In genomic region chr4:152161676-152162330, GRCh38 we compare ENCODE assay signal across 20 cellular contexts.
DNase-seq lines count a peak whose midpoint lies in the region; ATAC-seq, FAIRE-seq and TF ChIP-seq lines count a peak whose summit lies in the region.
"Had no signal": no experiment of that assay in that cellular context is flagged by ENCODE, and none has a peak within 500 bp of the region (broad histone marks: within the 10 kb centered on the region; RNA-seq: fewer than 3 reads in every experiment).

No MANE protein-coding gene starts in this region.

- H3K9ac ChIP-seq in GM23248 (peak overlapping the region; percentile 34), keratinocyte (ENCODE audit: control insufficient read depth, extremely low read depth, insufficient read depth, low read length) (no peak overlapping the region)

- H3K79me2 ChIP-seq in GM23248 (ENCODE audit: insufficient read depth) (no peaks in the 10 kb centered on the region), keratinocyte (ENCODE audit: control insufficient read depth, insufficient read depth, low read length) (no peaks in the 10 kb centered on the region)

- DNase-seq in AG08395 (ENCODE audit: low spot score), result peak; percentile 19
- peak; percentile 80 for DNase-seq in GM23248
- DNase-seq in bronchial epithelial cell (ENCODE audit: low read depth), result peak; percentile 46
- DNase-seq in keratinocyte (ENCODE audit: low read depth, low spot score), result no peak
- DNase-seq in NCI-H1436 (lab: John Stamatoyannopoulos, UW), result no peak
- no peak for DNase-seq in T1000 (lab: John Stamatoyannopoulos, UW)
- DNase-seq in kidney glomerular epithelial cell (lab: John Stamatoyannopoulos, UW), result no peak
- DNase-seq in psoas muscle, result no peak
- DNase-seq: activated CD8-positive, alpha-beta memory T cell treated with anti-CD3 and anti-CD28 coated beads for 24 hours; effector memory CD4-positive, alpha-beta T cell; EL; IMR-90; NCI-H187; NCI-H510A; occipital lobe; right lobe of liver; trophoblast cell had no signal

- H3F3A ChIP-seq in GM23248 (ENCODE audit: insufficient read depth), result peaks cover 20% of the 10 kb centered on the region

- in situ Hi-C loops in GM23248 (cut with MboI), result no loop called here

- H3K36me3 ChIP-seq in GM23248 (ENCODE audit: low read depth) (no peaks in the 10 kb centered on the region), bronchial epithelial cell (ENCODE audit: control insufficient read depth, insufficient read depth, low read length) (no peaks in the 10 kb centered on the region), keratinocyte (ENCODE audit: control insufficient read depth in 2 of 2, extremely low read depth in 1 of 2, insufficient read depth in 2 of 2, low read length in 2 of 2) (no peaks in the 10 kb centered on the region), psoas muscle (ENCODE audit: insufficient read depth in 1 of 2, low read depth in 1 of 2) (no peaks in the 10 kb centered on the region)
- H3K36me3 ChIP-seq: right lobe of liver had no signal

- no peaks in the 10 kb centered on the region for H3K9me3 ChIP-seq in GM23248 (ENCODE audit: low read depth)
- H3K9me3 ChIP-seq in keratinocyte (ENCODE audit: control insufficient read depth, low read depth, low read length), result no peaks in the 10 kb centered on the region
- no peaks in the 10 kb centered on the region for H3K9me3 ChIP-seq in psoas muscle
- H3K9me3 ChIP-seq: right lobe of liver had no signal

- no peaks in the 10 kb centered on the region for H3K9me2 ChIP-seq in GM23248 (ENCODE audit: insufficient read depth)

- FAIRE-seq in bronchial epithelial cell (lab: Jason Lieb, UNC) (no peak), keratinocyte (lab: Jason Lieb, UNC) (peak; percentile 78)
- FAIRE-seq: GM19239 had no signal

- no peaks in the 10 kb centered on the region for H4K20me1 ChIP-seq in GM23248 (ENCODE audit: insufficient read depth)
- no peaks in the 10 kb centered on the region for H4K20me1 ChIP-seq in keratinocyte (ENCODE audit: control insufficient read depth, extremely low read depth, insufficient read depth, low read length)

- H3K4me3 ChIP-seq in GM23248, result peak overlapping the region; percentile 41
- no peak overlapping the region for H3K4me3 ChIP-seq in bronchial epithelial cell (ENCODE audit: low read depth, low read length)
- no peak overlapping the region for H3K4me3 ChIP-seq in keratinocyte (ENCODE audit: control insufficient read depth in 2 of 3, extremely low read depth in 1 of 3, insufficient read depth in 2 of 3, low read depth in 1 of 3, low read length in 3 of 3)
- no peak overlapping the region for H3K4me3 ChIP-seq in psoas muscle
- H3K4me3 ChIP-seq: right lobe of liver had no signal

- H3K4me1 ChIP-seq in GM23248 (ENCODE audit: insufficient read depth) (peaks cover 18% of the 10 kb centered on the region), keratinocyte (ENCODE audit: control insufficient read depth, extremely low read depth, insufficient read depth, low read length) (no peaks in the 10 kb centered on the region), psoas muscle (no peaks in the 10 kb centered on the region)
- H3K4me1 ChIP-seq: right lobe of liver had no signal

- no peaks in the 10 kb centered on the region for H3K9me1 ChIP-seq in keratinocyte (ENCODE audit: control insufficient read depth, extremely low read depth, insufficient read depth, low read length)

- H2AFZ ChIP-seq in GM23248 (no peak overlapping the region), keratinocyte (ENCODE audit: control insufficient read depth, low read length) (no peak overlapping the region)

- H3K4me2 ChIP-seq in GM23248 (ENCODE audit: unreplicated experiment) (peak overlapping the region; percentile 74), keratinocyte (ENCODE audit: control insufficient read depth, extremely low read depth, insufficient read depth, low read depth, low read length) (no peak overlapping the region)

- ATAC-seq in psoas muscle, result no peak
- ATAC-seq: activated CD4-positive, CD25-positive, alpha-beta regulatory T cell treated with anti-CD3 and anti-CD28 coated beads, Interleukin-2, amount 50 U/mL, for 24 hours; activated T-helper 17 cell treated with anti-CD3 and anti-CD28 coated beads, Interleukin-2, amount 50 U/mL, for 72 hours had no signal

- H3K27ac ChIP-seq in GM23248 (peak overlapping the region; percentile 74), keratinocyte (ENCODE audit: control insufficient read depth, insufficient read depth, low read length) (no peak overlapping the region), psoas muscle (no peak overlapping the region)
- H3K27ac ChIP-seq: right lobe of liver had no signal

- intact Hi-C loops in psoas muscle (cut with DNase I), result no loop called here

- TF ChIP-seq CTCF in bronchial epithelial cell (IDR thresholded peaks at IDR 0.05; ENCODE audit: insufficient read depth, low read length, severe bottlenecking), result no peak
- TF ChIP-seq CTCF in keratinocyte (optimal IDR thresholded peaks at IDR 0.05 in 1 of 3, IDR thresholded peaks at IDR 0.05 in 1 of 3, conservative IDR thresholded peaks at IDR 0.05 in 1 of 3; ENCODE audit: extremely low read depth in 1 of 3, insufficient read depth in 2 of 3, low read length in 3 of 3), result no peak
- TF ChIP-seq CTCF in psoas muscle (IDR thresholded peaks at IDR 0.05), result no peak

- H3K27me3 ChIP-seq in GM23248 (replicated peaks; ENCODE audit: insufficient read depth) (no peaks in the 10 kb centered on the region), bronchial epithelial cell (ENCODE audit: control insufficient read depth, insufficient read depth, low read length) (no peaks in the 10 kb centered on the region), keratinocyte (ENCODE audit: control insufficient read depth, extremely low read depth, insufficient read depth, low read length) (no peaks in the 10 kb centered on the region), psoas muscle (ENCODE audit: insufficient read depth in 3 of 3, low read length in 2 of 3) (no peaks in the 10 kb centered on the region)
- H3K27me3 ChIP-seq: right lobe of liver had no signal

- 38 to 40% methylated on average over 3 of the region's 3 CpGs for WGBS in GM23248 (ENCODE audit: low coverage in 1 of 2, low lambda C conversion rate in 2 of 2, missing lambda C conversion rate in 2 of 2), 2 experiments
- 48 to 57% (median 52%) methylated on average over 3 of the region's 3 CpGs for WGBS in psoas muscle, 3 donors

- dilution Hi-C loops in keratinocyte (cut with MboI; ENCODE audit: extremely low pct_ligation_motif_present, low sequenced_read_pairs), result no loop called here

Comparison
In these comparisons a context has a peak if more than half of its experiments do, and no peak if none do; other contexts are left out.
1. DNase-seq: peak in AG08395 (single experiment), GM23248 (single experiment) and bronchial epithelial cell (single experiment); none in keratinocyte (single experiment), NCI-H1436 (single experiment), T1000 (single experiment), kidney glomerular epithelial cell (single experiment) and psoas muscle (0 of 2).